Comparison of ENCODE assay signal across 17 cellular contexts in genomic region chr3:84891851-84892250, GRCh38.
A peak's percentile ranks its signal among the peaks of the same experiment; 100 is the strongest.
DNase-seq lines count a peak whose midpoint lies in the region; ATAC-seq and TF ChIP-seq lines count a peak whose summit lies in the region.
"Had no signal": no experiment of that assay in that cellular context is flagged by ENCODE, and none has a peak within 500 bp of the region (broad histone marks: within the 10 kb centered on the region; RNA-seq: fewer than 3 reads in every experiment).

No MANE protein-coding gene starts in this region.

- no peak for TF ChIP-seq CTCF in mucosa of descending colon (IDR thresholded peaks at IDR 0.05)

- DNase-seq in NCI-H2171 treated with DMSO at 0.1 percent for 48 hours (lab: John Stamatoyannopoulos, UW) (peak; percentile 34), NCI-H2171 (lab: John Stamatoyannopoulos, UW) (no peak), DMS 273 treated with DMSO at 0.1 percent for 48 hours (lab: John Stamatoyannopoulos, UW) (peak; percentile 68), NCI-H69 (lab: John Stamatoyannopoulos, UW) (peak; percentile 13), cerebellum (ENCODE audit: low spot score) (peak; percentile 65), mucosa of descending colon (no peak)
- DNase-seq: Calu3; CD4-positive, alpha-beta memory T cell; COR-L47; DMS79; EL; GF-D8; GOT3; HFFc6 had no signal

- peaks cover 15% of the 10 kb centered on the region for H3K9me3 ChIP-seq in mucosa of descending colon

- no peak for ATAC-seq in GM18502 (IDR thresholded peaks at IDR 0.05; ENCODE audit: poor library complexity, unreplicated experiment)
- no peak for ATAC-seq in HG03442 (IDR thresholded peaks at IDR 0.05; ENCODE audit: unreplicated experiment)
- ATAC-seq in mucosa of descending colon: no peak

- H3K4me3 ChIP-seq in mucosa of descending colon: no peak overlapping the region
- H3K4me3 ChIP-seq: HAP-1 had no signal

- H3K4me1 ChIP-seq in mucosa of descending colon (ENCODE audit: low read depth): no peaks in the 10 kb centered on the region
- H3K4me1 ChIP-seq: HAP-1 had no signal

- intact Hi-C loops in mucosa of descending colon (cut with DNase I, micrococcal nuclease): no loop called here

- H3K36me3 ChIP-seq in mucosa of descending colon (ENCODE audit: low read depth): no peaks in the 10 kb centered on the region
- H3K36me3 ChIP-seq: HAP-1 had no signal

Comparison
In these comparisons a context has a peak if more than half of its experiments do, and no peak if none do; other contexts are left out.
1. DNase-seq: peak in NCI-H2171 treated with DMSO at 0.1 percent for 48 hours (single experiment), DMS 273 treated with DMSO at 0.1 percent for 48 hours (single experiment), NCI-H69 (single experiment) and cerebellum (single experiment); none in NCI-H2171 (single experiment) and mucosa of descending colon (0 of 3).